11 cellular contexts compared by ENCODE assay signal in the genomic region with DNA sequence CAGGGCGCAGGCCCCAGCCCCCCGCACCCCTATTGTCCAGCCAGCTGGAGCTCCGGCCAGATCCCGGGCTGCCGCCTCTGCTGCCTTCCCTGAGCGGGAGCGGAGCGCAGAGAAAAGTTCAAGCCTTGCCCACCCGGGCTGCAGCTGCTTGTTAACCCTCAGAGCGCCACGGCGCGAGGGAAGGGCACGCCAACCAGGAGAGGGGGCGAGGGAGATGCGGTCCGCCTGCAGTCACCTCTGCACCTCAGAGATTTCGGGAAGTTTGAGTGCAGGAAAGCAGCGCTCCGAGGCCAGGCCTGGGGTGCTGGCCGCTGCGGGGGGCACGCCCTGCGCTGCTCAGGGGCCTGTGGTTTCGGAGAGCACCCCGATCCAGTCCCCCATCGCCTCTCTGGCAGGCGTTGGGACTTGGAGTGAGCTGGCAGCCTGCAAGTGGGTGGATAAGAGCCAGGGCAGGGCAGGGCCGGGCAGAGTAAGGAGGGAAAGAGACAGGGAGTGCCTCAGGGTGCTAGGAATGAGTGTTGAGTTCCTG. TPM values are rescaled to one million over a fixed set of nuclear protein-coding genes. Genes with fewer than 3 reads are reported as not detected.
A peak's percentile ranks its signal among the peaks of the same experiment; 100 is the strongest.
DNase-seq lines count a peak whose midpoint lies in the region; ATAC-seq and TF ChIP-seq lines count a peak whose summit lies in the region.
"Had no signal": no experiment of that assay in that cellular context is flagged by ENCODE, and none has a peak within 500 bp of the region (broad histone marks: within the 10 kb centered on the region; RNA-seq: fewer than 3 reads in every experiment).

No MANE protein-coding gene starts in this region.

- WGBS in hepatocyte (ENCODE audit: low lambda C conversion rate, missing lambda C conversion rate), result 15% methylated on average over 26 of the region's 29 CpGs

- H3K4me1 ChIP-seq in hepatocyte (ENCODE audit: insufficient read depth), result peaks cover 16% of the 10 kb centered on the region

- peak overlapping the region; percentile 98 for H3K4me2 ChIP-seq in hepatocyte

- H3K36me3 Mint-ChIP-seq in activated naive CD8-positive, alpha-beta T cell treated with anti-CD3 and anti-CD28 coated beads for 36 hours, result no peaks in the 10 kb centered on the region
- H3K36me3 Mint-ChIP-seq: activated naive CD8-positive, alpha-beta T cell treated with anti-CD3 and anti-CD28 coated beads, Interleukin-2, amount 10 ng/mL, durations not matched to agents 7 days and 5 days; natural killer cell had no signal

- intact Hi-C loops in sciatic nerve (cut with DNase I), result no loop called here

- peaks cover 61% of the 10 kb centered on the region for H3K27me3 Mint-ChIP-seq in activated naive CD8-positive, alpha-beta T cell treated with anti-CD3 and anti-CD28 coated beads for 36 hours

- peak overlapping the region; percentile 76 for H2AFZ ChIP-seq in hepatocyte

- H3K4me3 Mint-ChIP-seq in activated naive CD8-positive, alpha-beta T cell treated with anti-CD3 and anti-CD28 coated beads for 36 hours, result no peak overlapping the region
- H3K4me3 Mint-ChIP-seq: activated naive CD8-positive, alpha-beta T cell treated with anti-CD3 and anti-CD28 coated beads, Interleukin-2, amount 10 ng/mL, durations not matched to agents 7 days and 5 days; natural killer cell had no signal

- TF ChIP-seq CTCF in hepatocyte (IDR thresholded peaks at IDR 0.05; ENCODE audit: poor library complexity), result no peak

- H3K36me3 ChIP-seq in H7 (replicated peaks; ENCODE audit: control insufficient read depth, insufficient read depth, low read length) (no peaks in the 10 kb centered on the region), hepatocyte (replicated peaks; ENCODE audit: insufficient read depth, low read depth) (no peaks in the 10 kb centered on the region)

- H3K9me3 ChIP-seq in hepatocyte (ENCODE audit: low read depth), result no peaks in the 10 kb centered on the region

- no peak overlapping the region for H3K27ac ChIP-seq in hepatocyte

- peaks cover 46% of the 10 kb centered on the region for H3K27me3 ChIP-seq in H7 (ENCODE audit: control insufficient read depth, insufficient read depth, low read length)
- H3K27me3 ChIP-seq in hepatocyte, result peaks cover 76% of the 10 kb centered on the region

- no peak for ATAC-seq in sciatic nerve
- no peak for ATAC-seq in HG03571 (IDR thresholded peaks at IDR 0.05; ENCODE audit: unreplicated experiment)
- ATAC-seq: natural killer cell had no signal

- no peaks in the 10 kb centered on the region for H4K20me1 ChIP-seq in hepatocyte (ENCODE audit: insufficient read depth, poor library complexity, severe bottlenecking)

- peaks cover 2% of the 10 kb centered on the region for H3K4me1 Mint-ChIP-seq in activated naive CD8-positive, alpha-beta T cell treated with anti-CD3 and anti-CD28 coated beads for 36 hours
- H3K4me1 Mint-ChIP-seq: activated naive CD8-positive, alpha-beta T cell treated with anti-CD3 and anti-CD28 coated beads, Interleukin-2, amount 10 ng/mL, durations not matched to agents 7 days and 5 days had no signal

- H3K79me2 ChIP-seq in hepatocyte, result no peaks in the 10 kb centered on the region

- H3K9me3 Mint-ChIP-seq in activated naive CD8-positive, alpha-beta T cell treated with anti-CD3 and anti-CD28 coated beads for 36 hours, result no peaks in the 10 kb centered on the region
- H3K9me3 Mint-ChIP-seq: activated naive CD8-positive, alpha-beta T cell treated with anti-CD3 and anti-CD28 coated beads, Interleukin-2, amount 10 ng/mL, durations not matched to agents 7 days and 5 days; natural killer cell had no signal

- no peak overlapping the region for H3K27ac Mint-ChIP-seq in activated naive CD8-positive, alpha-beta T cell treated with anti-CD3 and anti-CD28 coated beads for 36 hours
- H3K27ac Mint-ChIP-seq: activated naive CD8-positive, alpha-beta T cell treated with anti-CD3 and anti-CD28 coated beads, Interleukin-2, amount 10 ng/mL, durations not matched to agents 7 days and 5 days; natural killer cell had no signal

- peak; percentile 77 for DNase-seq in H7
- DNase-seq in astrocyte of the hippocampus (ENCODE audit: low read depth, low spot score), result peak; percentile 63
- no peak for DNase-seq in hepatocyte (ENCODE audit: low spot score)
- no peak for DNase-seq in skeletal muscle cell (ENCODE audit: low read depth)
- no peak for DNase-seq in sciatic nerve (ENCODE audit: low spot score)
- DNase-seq in activated naive CD8-positive, alpha-beta T cell treated with anti-CD3 and anti-CD28 coated beads for 36 hours, result no peak
- no peak for DNase-seq in NK-92 (lab: John Stamatoyannopoulos, UW; ENCODE audit: unreplicated experiment)
- DNase-seq: activated naive CD8-positive, alpha-beta T cell treated with anti-CD3 and anti-CD28 coated beads, Interleukin-2, amount 10 ng/mL, durations not matched to agents 7 days and 5 days; natural killer cell had no signal

- H3K4me3 ChIP-seq in H7 (ENCODE audit: insufficient read depth, low read depth, low read length), result peak overlapping the region; percentile 48
- H3K4me3 ChIP-seq in hepatocyte, result peak overlapping the region; percentile 42
- H3K4me3 ChIP-seq in skeletal muscle cell (ENCODE audit: low read depth, low read length), result peak overlapping the region; percentile 74

- H3K9me2 ChIP-seq in hepatocyte (replicated peaks; ENCODE audit: insufficient read depth), result no peaks in the 10 kb centered on the region

RNA-seq across cellular contexts. Expression of gene CDH13, which starts 1.1 kb away (rescaled TPM):
- 0.78 and 0.80 TPM in 2 replicates for total RNA-seq in H7 (2014; rRNA removed; shearing (Covaris generic))
- total RNA-seq in hepatocyte, result 1.5 and 2.7 TPM in 2 replicates
- polyA plus RNA-seq in hepatocyte, result 1.2 TPM in 2 replicates
- 7.5 TPM for total RNA-seq in sciatic nerve
- not detected for total RNA-seq in activated naive CD8-positive, alpha-beta T cell treated with anti-CD3 and anti-CD28 coated beads for 36 hours
- total RNA-seq: activated naive CD8-positive, alpha-beta T cell treated with anti-CD3 and anti-CD28 coated beads, Interleukin-2, amount 10 ng/mL, durations not matched to agents 7 days and 5 days; natural killer cell; SK-MEL-5 had no signal

Comparison
In these comparisons a context has a peak if more than half of its experiments do, and no peak if none do; other contexts are left out.
1. DNase-seq: peak in H7 (single experiment) and astrocyte of the hippocampus (single experiment); none in hepatocyte (single experiment), skeletal muscle cell (single experiment), sciatic nerve (single experiment), activated naive CD8-positive, alpha-beta T cell treated with anti-CD3 and anti-CD28 coated beads for 36 hours (single experiment) and NK-92 (single experiment).
2. Peak in every context shown above with its lines, with median percentiles within 50 percentile points of each other: H3K4me3 ChIP-seq.